Comparison of ENCODE assay signal across 8 cellular contexts in the genomic region with DNA sequence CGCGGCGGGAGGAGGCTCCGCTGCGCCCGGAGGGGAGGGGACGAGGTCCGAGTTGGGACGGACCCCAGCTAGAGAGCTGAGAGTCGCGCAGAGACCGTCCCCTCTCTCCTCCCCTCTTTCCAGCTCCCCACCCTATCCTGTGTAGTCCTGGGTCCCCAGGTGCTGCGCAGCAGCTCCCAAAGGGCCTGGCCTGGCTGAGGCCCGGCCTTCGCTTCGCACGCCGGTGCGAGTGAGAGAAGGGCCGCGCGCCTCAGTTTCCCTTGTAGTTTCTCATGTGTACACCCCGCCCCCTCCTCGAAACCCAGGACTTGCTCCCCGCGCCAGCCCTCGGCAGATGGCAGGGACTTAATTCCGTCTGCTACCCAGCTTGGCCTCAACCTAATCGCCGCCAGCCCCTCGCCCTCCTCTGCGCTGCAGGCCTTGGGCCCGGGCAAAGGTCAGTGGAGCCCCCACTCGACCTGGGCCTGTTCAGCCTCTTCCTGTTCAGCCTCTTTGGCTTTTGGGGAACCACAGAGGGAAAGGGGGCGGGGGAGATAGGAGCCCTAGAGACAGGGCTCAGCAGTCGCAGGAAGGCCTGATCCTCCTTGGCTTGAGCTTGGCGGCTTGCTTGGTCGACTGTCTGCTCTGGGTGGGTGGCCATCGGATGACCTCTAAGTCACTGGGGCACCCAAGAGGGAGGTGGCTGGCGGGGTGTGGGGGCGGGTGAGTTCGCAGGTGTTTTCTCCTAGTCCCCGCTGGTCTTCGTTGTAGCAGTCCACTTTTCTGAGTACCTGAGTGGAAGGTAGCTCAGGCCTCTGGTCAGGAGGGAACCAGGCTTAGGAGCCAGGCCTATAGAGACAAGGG. TPM values are rescaled to one million over a fixed set of nuclear protein-coding genes. Genes with fewer than 3 reads are reported as not detected.
DNase-seq lines count a peak whose midpoint lies in the region; ATAC-seq and TF ChIP-seq lines count a peak whose summit lies in the region.

No MANE protein-coding gene starts in this region.

- intact Hi-C loops in left lung (cut with DNase I) = no loop called here

- peaks cover 0 to 47% (median 2%) of the 10 kb centered on the region in 3 donors for H3K36me3 Mint-ChIP-seq in CD8-positive, alpha-beta memory T cell
- peaks cover 28% of the 10 kb centered on the region for H3K36me3 Mint-ChIP-seq in central memory CD8-positive, alpha-beta T cell (ENCODE audit: insufficient read depth)

- CTCF ChIA-PET in CD8-positive, alpha-beta memory T cell (lab: Charles Lee) = interaction anchor here (1.1 to 3.5 kb wide), 4 partner anchors 18 to 58 kb away, joined by 3 to 11 read pairs (median 3); no protein-coding TSS in a partner anchor

- H3K4me3 Mint-ChIP-seq in CD8-positive, alpha-beta memory T cell = peak overlapping the region; percentile 89 to 98 (median 96)
- H3K4me3 Mint-ChIP-seq in central memory CD8-positive, alpha-beta T cell = peak overlapping the region; percentile 91

- in situ Hi-C loops in HAP-1 (cut with MboI; ENCODE audit: low sequenced_read_pairs) = no loop called here

- H3K36me3 ChIP-seq in CD8-positive, alpha-beta memory T cell (ENCODE audit: insufficient read depth, low read length) = peaks cover 18% of the 10 kb centered on the region
- H3K36me3 ChIP-seq in HAP-1 (replicated peaks) (peaks cover 28% of the 10 kb centered on the region), left lung (peaks cover 0 to 33% of the 10 kb centered on the region in 2 donors)

- peaks cover 29 to 42% (median 35%) of the 10 kb centered on the region in 3 donors for H3K4me1 Mint-ChIP-seq in CD8-positive, alpha-beta memory T cell
- peaks cover 39% of the 10 kb centered on the region for H3K4me1 Mint-ChIP-seq in central memory CD8-positive, alpha-beta T cell

- ATAC-seq in central memory CD8-positive, alpha-beta T cell (replicated peaks; ENCODE audit: extremely low read depth, poor library complexity, severe bottlenecking) = no peak
- peak; percentile 0 for ATAC-seq in left lung
- no peak for ATAC-seq in GM18868 (IDR thresholded peaks at IDR 0.05; ENCODE audit: unreplicated experiment)

- H3K27me3 Mint-ChIP-seq in CD8-positive, alpha-beta memory T cell = peaks cover 0 to 7% of the 10 kb centered on the region in 2 donors
- no peaks in the 10 kb centered on the region for H3K27me3 Mint-ChIP-seq in central memory CD8-positive, alpha-beta T cell

- H3K9me3 ChIP-seq in CD8-positive, alpha-beta memory T cell (ENCODE audit: low read length) = no peaks in the 10 kb centered on the region
- H3K9me3 ChIP-seq in HAP-1 = no peaks in the 10 kb centered on the region
- H3K9me3 ChIP-seq in left lung = no peaks in the 10 kb centered on the region

- peak overlapping the region; percentile 86 to 97 (median 91) for H3K27ac Mint-ChIP-seq in CD8-positive, alpha-beta memory T cell
- H3K27ac Mint-ChIP-seq in central memory CD8-positive, alpha-beta T cell (ENCODE audit: low read depth) = peak overlapping the region; percentile 62

- H3K27me3 ChIP-seq in CD8-positive, alpha-beta memory T cell (ENCODE audit: insufficient read depth, low read length, poor library complexity, severe bottlenecking) = no peaks in the 10 kb centered on the region
- no peaks in the 10 kb centered on the region for H3K27me3 ChIP-seq in HAP-1 (ENCODE audit: low read depth)
- H3K27me3 ChIP-seq in left lung = no peaks in the 10 kb centered on the region

- peak overlapping the region; percentile 98 for H3K27ac ChIP-seq in CD8-positive, alpha-beta memory T cell (ENCODE audit: low read depth, low read length)
- H3K27ac ChIP-seq in left lung (peak overlapping the region; percentile 96 to 98), substantia nigra (ENCODE audit: low read depth, low read length, poor library complexity, severe bottlenecking) (peak overlapping the region; percentile 93)

- H3K9me3 Mint-ChIP-seq in CD8-positive, alpha-beta memory T cell = no peaks in the 10 kb centered on the region
- H3K9me3 Mint-ChIP-seq in central memory CD8-positive, alpha-beta T cell = no peaks in the 10 kb centered on the region

- no peak for TF ChIP-seq CTCF in left lung (IDR thresholded peaks at IDR 0.05)

- H3K4me1 ChIP-seq in CD8-positive, alpha-beta memory T cell (ENCODE audit: insufficient read depth, low read length) = peaks cover 22% of the 10 kb centered on the region
- H3K4me1 ChIP-seq in HAP-1 (peaks cover 8% of the 10 kb centered on the region), left lung (peaks cover 7 to 39% of the 10 kb centered on the region in 2 donors)

- peak overlapping the region; percentile 96 for H3K4me3 ChIP-seq in CD8-positive, alpha-beta memory T cell (ENCODE audit: low read length)
- H3K4me3 ChIP-seq in HAP-1 (peak overlapping the region; percentile 93), left lung (peak overlapping the region; percentile 91 to 94)

- peak; percentile 3 to 53 (median 25) for DNase-seq in CD8-positive, alpha-beta memory T cell
- DNase-seq in HAP-1 (ENCODE audit: low spot score in 2 of 2) (peak in 1 of 2 experiments; percentile 49), SKM-1 treated with dmso at 0.1 percent for 144 hours (lab: John Stamatoyannopoulos, UW; ENCODE audit: unreplicated experiment) (peak; percentile 50), left lung (peak; percentile 57 to 83), substantia nigra (lab: John Stamatoyannopoulos, UW) (peak in 22 of 49 donors; percentile 14 to 58 (median 36)), NCI-H226 (no peak)
- DNase-seq in central memory CD8-positive, alpha-beta T cell (ENCODE audit: low spot score in 2 of 2) = peak in 1 of 2 donors; percentile 19

- POLR2A ChIA-PET in CD8-positive, alpha-beta memory T cell (lab: Charles Lee) = interaction anchor here (0.6 to 1.7 kb wide), 8 partner anchors 12 to 919 kb away, joined by 3 to 7 read pairs (median 3); a partner anchor contains a TSS

RNA-seq across cellular contexts. Expression of a gene that starts 1.0 kb away (rescaled TPM):
- 10 to 100 TPM; 23.8 to 26.5 TPM for total RNA-seq in CD8-positive, alpha-beta memory T cell
- 1.6 TPM for polyA plus RNA-seq in CD8-positive, alpha-beta memory T cell
- total RNA-seq in left lung = 10 to 100 TPM; 17.7 to 22.8 TPM

RNA-seq across cellular contexts. Expression of a gene that starts 28.6 kb away (rescaled TPM):
- total RNA-seq in CD8-positive, alpha-beta memory T cell = 100 to 1,000 TPM; 250 to 256 TPM
- 239 TPM for polyA plus RNA-seq in CD8-positive, alpha-beta memory T cell
- total RNA-seq in left lung = 100 to 1,000 TPM; 104 to 153 TPM

RNA-seq across cellular contexts. Expression of a gene that starts 44.1 kb away (rescaled TPM):
- 10 to 100 TPM; 59.9 to 65.5 TPM for total RNA-seq in CD8-positive, alpha-beta memory T cell
- polyA plus RNA-seq in CD8-positive, alpha-beta memory T cell = 67.5 TPM
- 10 to 100 TPM; 54.8 to 71.3 TPM for total RNA-seq in left lung
